In genomic region chr10:68897336-68897741, GRCh38 we compare ENCODE assay signal across 1 cellular context.
TF ChIP-seq lines count a peak whose summit lies in the region.

No MANE protein-coding gene starts in this region.

TF ChIP-seq in H1, 55 proteins besides CTCF, POLR2A, EP300 and RAD21 (continued from another document):
- no peak for TF ChIP-seq CHD7 (IDR thresholded peaks at IDR 0.05; ENCODE audit: insufficient replicate concordance, low read length)
- no peak for TF ChIP-seq HDAC6 (IDR thresholded peaks at IDR 0.05; ENCODE audit: low read depth, low read length)
